ENCODE assay signal across 21 cellular contexts in the genomic region with DNA sequence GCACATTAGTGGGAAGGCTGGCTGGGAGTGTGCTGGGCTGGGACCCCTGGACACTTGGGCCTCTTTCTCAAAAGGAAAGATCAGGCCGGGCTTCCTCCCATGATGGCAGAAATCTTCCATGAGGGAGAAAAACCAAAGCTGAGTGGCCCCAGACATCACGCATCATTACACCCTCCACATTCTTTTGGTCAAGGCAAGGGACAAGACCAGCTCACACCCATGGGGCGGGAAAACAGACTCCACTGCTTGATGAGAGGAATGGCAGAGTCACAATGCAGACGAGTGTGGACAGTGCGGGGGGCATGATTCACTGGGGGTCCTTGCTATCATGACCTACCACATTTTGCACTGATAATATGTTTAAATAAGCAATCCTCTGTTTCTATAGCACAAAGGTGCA.
DNase-seq lines count a peak whose midpoint lies in the region; ATAC-seq and TF ChIP-seq lines count a peak whose summit lies in the region.
"Had no signal": no experiment of that assay in that cellular context is flagged by ENCODE, and none has a peak within 500 bp of the region (broad histone marks: within the 10 kb centered on the region; RNA-seq: fewer than 3 reads in every experiment).

No MANE protein-coding gene starts in this region.

- H3K36me3 ChIP-seq in ACC112 (ENCODE audit: insufficient read depth, low read length) (peaks cover 14% of the 10 kb centered on the region; the same call in 1 of the 2 replicates), brain microvascular endothelial cell (replicated peaks) (peaks cover 27% of the 10 kb centered on the region), osteoblast (ENCODE audit: insufficient read depth, low read length) (peaks cover 21% of the 10 kb centered on the region)

- in situ Hi-C loops in brain microvascular endothelial cell (cut with HindIII; ENCODE audit: low pct_ligation_motif_present, low sequenced_read_pairs) = no loop called here

- H3K27me3 ChIP-seq in ACC112 (ENCODE audit: insufficient read depth, low read length) (no peaks in the 10 kb centered on the region), brain microvascular endothelial cell (replicated peaks) (no peaks in the 10 kb centered on the region), osteoblast (ENCODE audit: insufficient read depth, low read length) (no peaks in the 10 kb centered on the region)
- H3K27me3 ChIP-seq: BE2C, Peyer's patch, SJCRH30 had no signal

- H3K9me3 ChIP-seq in osteoblast (ENCODE audit: low read depth, low read length) = no peaks in the 10 kb centered on the region
- H3K9me3 ChIP-seq: BE2C, Peyer's patch had no signal

- H4K20me1 ChIP-seq in osteoblast (ENCODE audit: insufficient read depth, low read length) = no peaks in the 10 kb centered on the region

- no peak for ATAC-seq in HG03108 (IDR thresholded peaks at IDR 0.05; ENCODE audit: unreplicated experiment)

- peak; percentile 43 for DNase-seq in HK-2 (ENCODE audit: unreplicated experiment)
- no peak for DNase-seq in brain microvascular endothelial cell
- DNase-seq in osteoblast (ENCODE audit: insufficient read length, low spot score, missing footprints) = no peak
- DNase-seq in LoVo (ENCODE audit: low spot score) = no peak
- no peak for DNase-seq in stimulated activated CD4-positive, alpha-beta T cell treated with anti-CD3 and anti-CD28 coated beads, Interleukin-2, amount 100 ng/mL, for 24 hours
- no peak for DNase-seq in HuH-7.5 (ENCODE audit: low spot score)
- DNase-seq: BE2C, EL, GF-D8, KG1, MV-4-11, NCI-H1105 treated with DMSO at 0.1 percent for 48 hours, NCI-H1694 treated with DMSO at 0.1 percent for 48 hours, NCI-H2081 treated with DMSO at 0.1 percent for 48 hours, NCI-H2171 treated with DMSO at 0.1 percent for 48 hours, NCI-H524 treated with DMSO at 0.1 percent for 48 hours, NCI-H82, Peyer's patch, SJCRH30 had no signal

- no peak overlapping the region for H2AFZ ChIP-seq in ACC112 (ENCODE audit: low read length, unreplicated experiment)
- no peak overlapping the region for H2AFZ ChIP-seq in osteoblast (ENCODE audit: low read length)

- H3K4me2 ChIP-seq in osteoblast (ENCODE audit: insufficient read depth, low read length) = no peak overlapping the region

- H3K4me1 ChIP-seq in ACC112 (ENCODE audit: control insufficient read depth, insufficient read depth, low read length, unreplicated experiment) (peaks cover 60% of the 10 kb centered on the region), osteoblast (ENCODE audit: insufficient read depth, low read length) (peaks cover 47% of the 10 kb centered on the region)

- H3K4me3 ChIP-seq in ACC112 (ENCODE audit: low read depth, low read length) (no peak overlapping the region), brain microvascular endothelial cell (ENCODE audit: low read depth, low read length) (no peak overlapping the region), osteoblast (ENCODE audit: insufficient read depth, low read length) (no peak overlapping the region)
- H3K4me3 ChIP-seq: Peyer's patch, SJCRH30 had no signal

- TF ChIP-seq CTCF in brain microvascular endothelial cell (IDR thresholded peaks at IDR 0.05; ENCODE audit: low read depth, low read length, missing control alignments) (no peak), osteoblast (IDR thresholded peaks at IDR 0.05; ENCODE audit: extremely low read depth, low read depth, low read length) (no peak)

- H3K79me2 ChIP-seq in ACC112 (ENCODE audit: control insufficient read depth, insufficient read depth, low read length, unreplicated experiment) (peaks cover 56% of the 10 kb centered on the region), osteoblast (ENCODE audit: insufficient read depth, low read length) (peaks cover 85% of the 10 kb centered on the region)

- H3K27ac ChIP-seq in ACC112 (ENCODE audit: low read depth, low read length) = 0 out of 2 replicates have a peak overlapping the region, but pooled peaks have one; percentile 13
- peak overlapping the region; percentile 59 for H3K27ac ChIP-seq in brain microvascular endothelial cell
- H3K27ac ChIP-seq in osteoblast (ENCODE audit: low read depth, low read length) = peak overlapping the region; percentile 60
- H3K27ac ChIP-seq: Peyer's patch, SJCRH30 had no signal
